Comparison of ENCODE assay signal across 11 cellular contexts in genomic region chr1:203177471-203178039, GRCh38. TPM values are rescaled to one million over a fixed set of nuclear protein-coding genes. Genes with fewer than 3 reads are reported as not detected.
DNase-seq lines count a peak whose midpoint lies in the region; ATAC-seq and TF ChIP-seq lines count a peak whose summit lies in the region.
"Had no signal": no experiment of that assay in that cellular context is flagged by ENCODE, and none has a peak within 500 bp of the region (broad histone marks: within the 10 kb centered on the region; RNA-seq: fewer than 3 reads in every experiment).

No MANE protein-coding gene starts in this region.

- H3K4me1 ChIP-seq in Caco-2, result peaks cover 71% of the 10 kb centered on the region
- H3K4me1 ChIP-seq in HUES6 (ENCODE audit: control insufficient read depth, insufficient read depth, low read length), result peaks cover 42% of the 10 kb centered on the region
- H3K4me1 ChIP-seq in naive thymus-derived CD4-positive, alpha-beta T cell (ENCODE audit: control insufficient read depth in 2 of 2, insufficient read depth in 2 of 2, low read length in 2 of 2), result no peaks in the 10 kb centered on the region
- no peaks in the 10 kb centered on the region for H3K4me1 ChIP-seq in ascending aorta
- H3K4me1 ChIP-seq: HAP-1 had no signal

- H3K36me3 ChIP-seq in Caco-2 (ENCODE audit: control insufficient read depth, insufficient read depth, low read length) (no peaks in the 10 kb centered on the region), HUES6 (ENCODE audit: control insufficient read depth, insufficient read depth, low read length) (no peaks in the 10 kb centered on the region), brain microvascular endothelial cell (replicated peaks) (no peaks in the 10 kb centered on the region), ascending aorta (no peaks in the 10 kb centered on the region)
- no peaks in the 10 kb centered on the region for H3K36me3 ChIP-seq in naive thymus-derived CD4-positive, alpha-beta T cell (ENCODE audit: control insufficient read depth in 2 of 3, insufficient read depth in 3 of 3, low read length in 3 of 3)
- H3K36me3 ChIP-seq: HAP-1 had no signal

- peaks cover 63% of the 10 kb centered on the region for H3K36me3 Mint-ChIP-seq in Caco-2 (ENCODE audit: insufficient read depth, unreplicated experiment)
- H3K36me3 Mint-ChIP-seq in naive thymus-derived CD4-positive, alpha-beta T cell, result no peaks in the 10 kb centered on the region

- H3K27me3 Mint-ChIP-seq in Caco-2 (ENCODE audit: insufficient read depth, unreplicated experiment), result no peaks in the 10 kb centered on the region
- no peaks in the 10 kb centered on the region for H3K27me3 Mint-ChIP-seq in naive thymus-derived CD4-positive, alpha-beta T cell

- peak overlapping the region; percentile 95 for H3K27ac Mint-ChIP-seq in Caco-2 (ENCODE audit: unreplicated experiment)
- H3K27ac Mint-ChIP-seq in naive thymus-derived CD4-positive, alpha-beta T cell, result no peak overlapping the region

- ATAC-seq in naive thymus-derived CD4-positive, alpha-beta T cell, result peak; percentile 28
- ATAC-seq in GM21723 (IDR thresholded peaks at IDR 0.05; ENCODE audit: unreplicated experiment) (no peak), HG03342 (IDR thresholded peaks at IDR 0.05; ENCODE audit: unreplicated experiment) (no peak), HG02588 (IDR thresholded peaks at IDR 0.05; ENCODE audit: unreplicated experiment) (no peak)

- DNase-seq in Caco-2, result peak in 1 of 2 experiments; percentile 55
- peak; percentile 10 for DNase-seq in brain microvascular endothelial cell
- no peak for DNase-seq in naive thymus-derived CD4-positive, alpha-beta T cell
- no peak for DNase-seq in ascending aorta (ENCODE audit: low spot score in 2 of 2)
- DNase-seq: trophoblast cell had no signal

- peak overlapping the region; percentile 14; the same call in 1 of the 2 replicates for H3K27ac ChIP-seq in HUES6 (ENCODE audit: low read depth, low read length)
- H3K27ac ChIP-seq in brain microvascular endothelial cell, result no peak overlapping the region
- no peak overlapping the region for H3K27ac ChIP-seq in naive thymus-derived CD4-positive, alpha-beta T cell (ENCODE audit: low read depth, low read length)
- no peak overlapping the region for H3K27ac ChIP-seq in ascending aorta

- H3K9me3 ChIP-seq in Caco-2, result no peaks in the 10 kb centered on the region
- no peaks in the 10 kb centered on the region for H3K9me3 ChIP-seq in HUES6 (ENCODE audit: control insufficient read depth, insufficient read depth, low read depth, low read length)
- no peaks in the 10 kb centered on the region for H3K9me3 ChIP-seq in naive thymus-derived CD4-positive, alpha-beta T cell (ENCODE audit: control insufficient read depth in 2 of 3, low read length in 3 of 3)
- no peaks in the 10 kb centered on the region for H3K9me3 ChIP-seq in ascending aorta
- H3K9me3 ChIP-seq: HAP-1 had no signal

- CTCF ChIA-PET in Caco-2 (lab: Charles Lee), result interaction anchor here (0.6 to 1.9 kb wide), 6 partner anchors 11 to 158 kb away, joined by 3 to 10 read pairs (median 3); partner anchors contain the start of gene ADORA1
- CTCF ChIA-PET in naive thymus-derived CD4-positive, alpha-beta T cell (lab: Charles Lee), result no interaction called here

- no peak overlapping the region for H3K9ac ChIP-seq in HUES6 (ENCODE audit: low read length)

- H3K4me1 Mint-ChIP-seq in Caco-2 (ENCODE audit: low read depth, unreplicated experiment), result peaks cover 67% of the 10 kb centered on the region
- peaks cover 0 to 2% (median 0%) of the 10 kb centered on the region in 7 donors for H3K4me1 Mint-ChIP-seq in naive thymus-derived CD4-positive, alpha-beta T cell

- H3K4me3 ChIP-seq in Caco-2 (ENCODE audit: low read depth, low read length), result no peak overlapping the region
- no peak overlapping the region for H3K4me3 ChIP-seq in HUES6 (ENCODE audit: low read depth, low read length)
- H3K4me3 ChIP-seq in brain microvascular endothelial cell (ENCODE audit: low read depth, low read length), result no peak overlapping the region
- no peak overlapping the region for H3K4me3 ChIP-seq in naive thymus-derived CD4-positive, alpha-beta T cell (ENCODE audit: low read length)
- no peak overlapping the region for H3K4me3 ChIP-seq in ascending aorta
- H3K4me3 ChIP-seq: HAP-1 had no signal

- peak overlapping the region; percentile 65 for H3K4me3 Mint-ChIP-seq in Caco-2 (ENCODE audit: unreplicated experiment)
- no peak overlapping the region for H3K4me3 Mint-ChIP-seq in naive thymus-derived CD4-positive, alpha-beta T cell

- intact Hi-C loops in Caco-2 (cut with micrococcal nuclease; ENCODE audit: unreplicated experiment), result loop anchor here (1.0 kb wide), 3 partner anchors 11 to 39 kb away; no protein-coding TSS in a partner anchor
- intact Hi-C loops in naive thymus-derived CD4-positive, alpha-beta T cell (cut with micrococcal nuclease), result no loop called here
- intact Hi-C loops in ascending aorta (cut with DNase I), result no loop called here

- no peaks in the 10 kb centered on the region for H3K27me3 ChIP-seq in Caco-2 (replicated peaks; ENCODE audit: control insufficient read depth, insufficient read depth, low read length)
- H3K27me3 ChIP-seq in HUES6 (ENCODE audit: control insufficient read depth, insufficient read depth, low read length), result no peaks in the 10 kb centered on the region
- no peaks in the 10 kb centered on the region for H3K27me3 ChIP-seq in brain microvascular endothelial cell (replicated peaks)
- H3K27me3 ChIP-seq in naive thymus-derived CD4-positive, alpha-beta T cell (ENCODE audit: control insufficient read depth in 2 of 2, insufficient read depth in 2 of 2, low read length in 2 of 2), result no peaks in the 10 kb centered on the region
- H3K27me3 ChIP-seq in ascending aorta, result no peaks in the 10 kb centered on the region

- in situ Hi-C loops in brain microvascular endothelial cell (cut with HindIII; ENCODE audit: low pct_ligation_motif_present, low sequenced_read_pairs), result no loop called here

- no peaks in the 10 kb centered on the region for H3K9me3 Mint-ChIP-seq in Caco-2 (ENCODE audit: unreplicated experiment)
- no peaks in the 10 kb centered on the region for H3K9me3 Mint-ChIP-seq in naive thymus-derived CD4-positive, alpha-beta T cell

- POLR2A ChIA-PET in Caco-2 (lab: Charles Lee), result no interaction called here
- POLR2A ChIA-PET in naive thymus-derived CD4-positive, alpha-beta T cell (lab: Charles Lee), result no interaction called here

- BruUV-seq in Caco-2 (replicated peaks; lab: Mats Ljungman, UMichigan), result no TSS peak

- TF ChIP-seq CTCF in Caco-2 (IDR thresholded peaks at IDR 0.05; ENCODE audit: insufficient read depth in 1 of 2, low read depth in 1 of 2, low read length in 1 of 2, severe bottlenecking in 1 of 2, unreplicated experiment in 1 of 2), result no peak
- TF ChIP-seq CTCF in brain microvascular endothelial cell (IDR thresholded peaks at IDR 0.05; ENCODE audit: low read depth, low read length, missing control alignments), result no peak
- no peak for TF ChIP-seq CTCF in ascending aorta (IDR thresholded peaks at IDR 0.05)

RNA-seq across cellular contexts. Expression of gene MYBPH, which starts 1.9 kb away (rescaled TPM):
- total RNA-seq in Caco-2 (2022), result 19.7 and 25.9 TPM in 2 replicates
- total RNA-seq in naive thymus-derived CD4-positive, alpha-beta T cell, result not detected
- polyA plus RNA-seq in naive thymus-derived CD4-positive, alpha-beta T cell, result not detected
- total RNA-seq in ascending aorta, result not detected
- total RNA-seq: T-helper 1 cell treated with Interleukin-12 subunit alpha and Interleukin-12 subunit beta and Interleukin-4 antibody, amounts not matched to agents 30 ng/mL and 1 ng/mL, for 36 hours had no signal

RNA-seq across cellular contexts. Expression of gene CHI3L1, which starts 8.9 kb away (rescaled TPM):
- total RNA-seq in Caco-2 (2022), result 199 and 235 TPM in 2 replicates
- total RNA-seq in naive thymus-derived CD4-positive, alpha-beta T cell, result 1 to 10 TPM in 1 of 5 experiments, under 1 TPM in 1, not detected in 3; 0.32 to 1.3 TPM
- not detected for polyA plus RNA-seq in naive thymus-derived CD4-positive, alpha-beta T cell
- total RNA-seq in ascending aorta, result 73.8 TPM
- total RNA-seq: T-helper 1 cell treated with Interleukin-12 subunit alpha and Interleukin-12 subunit beta and Interleukin-4 antibody, amounts not matched to agents 30 ng/mL and 1 ng/mL, for 36 hours had no signal

RNA-seq across cellular contexts. Expression of gene ADORA1, which starts 50.0 kb away (rescaled TPM):
- total RNA-seq in Caco-2 (2022) (46.0 and 50.4 TPM in 2 replicates), ascending aorta (2.0 TPM)
- total RNA-seq in naive thymus-derived CD4-positive, alpha-beta T cell, result under 1 TPM in 1 of 5 experiments, not detected in 4; 0.44 TPM
- polyA plus RNA-seq in naive thymus-derived CD4-positive, alpha-beta T cell, result not detected
- total RNA-seq: T-helper 1 cell treated with Interleukin-12 subunit alpha and Interleukin-12 subunit beta and Interleukin-4 antibody, amounts not matched to agents 30 ng/mL and 1 ng/mL, for 36 hours had no signal

RNA-seq across cellular contexts. Expression of gene CHIT1, which starts 51.9 kb away (rescaled TPM):
- total RNA-seq in Caco-2 (2022), result not detected in 2 replicates
- 1 to 10 TPM in 4 of 5 experiments, under 1 TPM in 1; 0.76 to 2.2 (median 1.1) TPM for total RNA-seq in naive thymus-derived CD4-positive, alpha-beta T cell
- not detected for polyA plus RNA-seq in naive thymus-derived CD4-positive, alpha-beta T cell
- not detected for total RNA-seq in ascending aorta

Comparison
In these comparisons a context has a peak if more than half of its experiments do, and no peak if none do; other contexts are left out.
1. RNA of gene MYBPH, which starts 1.9 kb away (total RNA-seq): 19.7 to 25.9 TPM in Caco-2; not detected in naive thymus-derived CD4-positive, alpha-beta T cell and not detected in ascending aorta (single experiment); every median in the first group is over 10 times any median in the second.
2. RNA of gene CHI3L1, which starts 8.9 kb away (total RNA-seq): 199 to 235 TPM in Caco-2 and 73.8 TPM in ascending aorta (single experiment); 0.32 to 1.3 TPM in naive thymus-derived CD4-positive, alpha-beta T cell; every median in the first group is over 10 times any median in the second.
3. RNA of gene ADORA1, which starts 50.0 kb away (total RNA-seq): 46.0 to 50.4 TPM in Caco-2; 2.0 TPM in ascending aorta (single experiment) and 0.44 TPM in naive thymus-derived CD4-positive, alpha-beta T cell; every median in the first group is over 10 times any median in the second.